In the genomic region with DNA sequence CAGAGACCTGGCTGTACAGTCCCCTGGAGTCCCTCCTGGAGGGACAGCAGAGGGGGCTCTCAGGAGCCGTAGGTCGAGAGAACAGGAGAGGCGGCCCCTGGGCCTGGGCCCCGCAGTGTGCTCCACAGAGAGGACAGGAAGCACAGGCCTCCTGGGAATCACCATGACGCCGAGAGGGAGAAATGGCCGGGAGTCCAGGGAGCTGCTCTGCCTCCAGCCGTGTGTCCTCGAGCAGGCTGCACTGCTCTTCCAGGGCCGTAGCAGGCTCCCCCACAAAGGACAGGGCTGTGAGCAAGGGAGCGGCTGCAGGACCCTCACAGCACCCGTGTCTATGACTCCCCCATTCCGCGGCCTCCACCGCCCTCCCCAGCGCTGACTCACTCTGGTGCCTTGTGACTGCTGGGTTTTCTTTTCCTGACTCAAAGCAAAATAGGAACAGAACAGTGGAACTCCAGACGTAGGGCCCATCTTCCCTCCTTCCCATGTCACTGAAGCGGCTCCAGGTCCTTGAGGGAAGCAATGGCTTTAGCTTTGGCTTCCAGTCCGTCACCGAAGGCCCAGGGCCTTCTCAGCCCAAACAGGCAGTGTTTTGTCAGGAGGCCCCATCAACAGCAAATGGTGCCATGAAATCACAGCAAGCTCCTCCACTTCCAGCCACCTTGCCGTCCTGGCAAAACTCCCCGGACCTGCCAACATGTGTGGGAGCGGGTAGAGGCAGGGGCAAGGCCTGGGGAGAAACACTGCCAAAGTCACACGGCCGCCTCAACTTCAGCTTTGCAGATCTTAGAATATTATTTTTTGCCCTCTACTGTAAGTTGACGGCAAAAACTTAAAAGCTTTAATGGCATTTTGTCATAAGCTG, we compare ENCODE assay signal across 10 cellular contexts.
A peak's percentile ranks its signal among the peaks of the same experiment; 100 is the strongest.
DNase-seq lines count a peak whose midpoint lies in the region; ATAC-seq, FAIRE-seq and TF ChIP-seq lines count a peak whose summit lies in the region.
"Had no signal": no experiment of that assay in that cellular context is flagged by ENCODE, and none has a peak within 500 bp of the region (broad histone marks: within the 10 kb centered on the region; RNA-seq: fewer than 3 reads in every experiment).

No MANE protein-coding gene starts in this region.

- TF ChIP-seq CTCF in HEK293 (tag by site-specific recombination; IDR thresholded peaks at IDR 0.05) = no peak
- TF ChIP-seq CTCF in HepG2 (CRISPR knock-in tag; IDR thresholded peaks at IDR 0.05) = no peak
- TF ChIP-seq CTCF in stomach (IDR thresholded peaks at IDR 0.05) = no peak
- no peak for TF ChIP-seq CTCF in PC-3 (conservative IDR thresholded peaks at IDR 0.05; ENCODE audit: low read depth, low read length)

- TF ChIP-seq POLR2A in HepG2 (IDR thresholded peaks at IDR 0.05; ENCODE audit: insufficient read depth in 1 of 2, low read depth in 2 of 2, low read length in 2 of 2) = no peak
- TF ChIP-seq POLR2A in stomach (IDR thresholded peaks at IDR 0.05) = no peak

- H4K20me1 ChIP-seq in HepG2 (ENCODE audit: insufficient read depth, low read length) (no peaks in the 10 kb centered on the region), PC-3 (ENCODE audit: low read length) (no peaks in the 10 kb centered on the region)

- no peak for TF ChIP-seq EP300 in HepG2 (IDR thresholded peaks at IDR 0.05; ENCODE audit: low read depth in 2 of 2, low read length in 2 of 2)
- TF ChIP-seq EP300 in HepG2 (CRISPR knock-in tag; IDR thresholded peaks at IDR 0.05; ENCODE audit: borderline replicate concordance) = no peak
- no peak for TF ChIP-seq EP300 in stomach (IDR thresholded peaks at IDR 0.05)

- CTCF ChIA-PET in HEK293 (lab: Yijun Ruan, JAX) = interaction anchor here (0.6 to 3.9 kb wide), 20 partner anchors 13 to 488 kb away, joined by 3 to 15 read pairs (median 5); no protein-coding TSS in a partner anchor
- CTCF ChIA-PET in HepG2 (lab: Yijun Ruan, JAX; ENCODE audit: low intra/inter-chr PET ratio, low total read pairs) = interaction anchor here (1.2 to 2.8 kb wide), 2 partner anchors 62 to 67 kb away, joined by 4 to 12 read pairs; no protein-coding TSS in a partner anchor
- CTCF ChIA-PET in PC-3 (lab: Charles Lee) = interaction anchor here (1.5 kb wide), 1 partner anchor 66 kb away, joined by 7 read pairs; no protein-coding TSS in a partner anchor

- TF ChIP-seq RAD21 in HepG2 (CRISPR knock-in tag; IDR thresholded peaks at IDR 0.05) = no peak

- ATAC-seq in HepG2 (no peak; the same call in 1 of the 3 replicates), GM21717 (IDR thresholded peaks at IDR 0.05; ENCODE audit: unreplicated experiment) (no peak), PC-3 (no peak)

- no peak overlapping the region for H3K4me3 ChIP-seq in HEK293 (ENCODE audit: low read depth, low read length)
- no peak overlapping the region for H3K4me3 ChIP-seq in HepG2 (replicated peaks in 1 of 3; ENCODE audit: insufficient read depth in 1 of 3, low read depth in 2 of 3, low read length in 3 of 3)
- H3K4me3 ChIP-seq in stomach = no peak overlapping the region
- no peak overlapping the region for H3K4me3 ChIP-seq in PC-3 (ENCODE audit: low read length)

- BruUV-seq in HepG2 (replicated peaks; lab: Mats Ljungman, UMichigan) = no TSS peak
- BruUV-seq in PC-3 (replicated peaks; lab: Mats Ljungman, UMichigan) = no TSS peak

- no peak for FAIRE-seq in HepG2 (lab: Jason Lieb, UNC)

- H3K9me3 ChIP-seq in HEK293 (ENCODE audit: control insufficient read depth, insufficient read depth, low read depth, low read length) (no peaks in the 10 kb centered on the region), HepG2 (ENCODE audit: low read length) (no peaks in the 10 kb centered on the region), stomach (no peaks in the 10 kb centered on the region), PC-3 (ENCODE audit: low read length) (no peaks in the 10 kb centered on the region)

- DNase-seq in caudate nucleus (lab: John Stamatoyannopoulos, UW) = peak in 29 of 61 donors; percentile 7 to 54 (median 32)
- DNase-seq in HepG2 (ENCODE audit: low spot score) = no peak
- no peak for DNase-seq in stomach
- DNase-seq in PC-3 = no peak
- DNase-seq in SKM-1 treated with dmso at 0.1 percent for 144 hours (lab: John Stamatoyannopoulos, UW; ENCODE audit: unreplicated experiment) = no peak
- no peak for DNase-seq in DMS153 treated with DMSO at 0.1 percent for 48 hours (lab: John Stamatoyannopoulos, UW; ENCODE audit: unreplicated experiment)
- DNase-seq: activated naive CD4-positive, alpha-beta T cell treated with Interleukin-2 at 50 U/mL for 16 hours; NCI-H2107 had no signal

- H3K9ac ChIP-seq in HepG2 (ENCODE audit: insufficient read depth, low read depth, low read length) = no peak overlapping the region
- no peak overlapping the region for H3K9ac ChIP-seq in PC-3 (ENCODE audit: low read length)

- H3K36me3 ChIP-seq in HEK293 (ENCODE audit: control insufficient read depth in 2 of 2, insufficient read depth in 1 of 2, low read length in 2 of 2) (no peaks in the 10 kb centered on the region), HepG2 (replicated peaks in 1 of 2; ENCODE audit: control insufficient read depth in 1 of 2, insufficient read depth in 2 of 2, low read length in 2 of 2) (peaks cover 0 to 3% of the 10 kb centered on the region in 2 experiments; a peak in 2 of 5 replicates), stomach (no peaks in the 10 kb centered on the region), PC-3 (ENCODE audit: low read depth, low read length) (no peaks in the 10 kb centered on the region)

- no peaks in the 10 kb centered on the region for H3K9me2 ChIP-seq in PC-3 (replicated peaks; ENCODE audit: low read length)

- H2AFZ ChIP-seq in HepG2 (ENCODE audit: low read length) = no peak overlapping the region
- no peak overlapping the region for H2AFZ ChIP-seq in PC-3 (ENCODE audit: low read length)

- POLR2A ChIA-PET in HEK293 (lab: Yijun Ruan, JAX) (no interaction called here), HepG2 (lab: Yijun Ruan, JAX) (no interaction called here), PC-3 (lab: Charles Lee; ENCODE audit: unreplicated experiment) (no interaction called here)

- H3K79me2 ChIP-seq in HepG2 (ENCODE audit: insufficient read depth, low read length) (peaks cover 13% of the 10 kb centered on the region), PC-3 (ENCODE audit: low read length) (no peaks in the 10 kb centered on the region)

- intact Hi-C loops in HepG2 (cut with micrococcal nuclease; ENCODE audit: unreplicated experiment) (loop anchor here (5.0 kb wide), 1 partner anchor 88 kb away; no protein-coding TSS in a partner anchor), stomach (cut with DNase I; ENCODE audit: low total_unique reads) (loop anchor here (10.0 kb wide), 1 partner anchor 270 kb away; no protein-coding TSS in a partner anchor), PC-3 (cut with micrococcal nuclease) (loop anchor here (5.0 to 10.0 kb wide), 5 partner anchors 63 to 350 kb away; a partner anchor contains a TSS)

- 99% methylated on average over 13 of the region's 26 CpGs for WGBS in HepG2 (ENCODE audit: low lambda C conversion rate)
- WGBS in stomach, 5 donors = 78 to 91% (median 87%) methylated on average over 21 to 26 of the region's 26 CpGs

- in situ Hi-C loops in HepG2 (cut with HindIII; ENCODE audit: extremely low pct_ligation_motif_present, low pct_unique_long_range_greater_than_20kb) = no loop called here

- no peaks in the 10 kb centered on the region for H3K27me3 ChIP-seq in HepG2 (ENCODE audit: control insufficient read depth in 1 of 2, insufficient read depth in 2 of 2, low read length in 2 of 2)
- H3K27me3 ChIP-seq in stomach = no peaks in the 10 kb centered on the region
- H3K27me3 ChIP-seq in PC-3 (ENCODE audit: low read length) = no peaks in the 10 kb centered on the region

- H3K27ac ChIP-seq in HEK293 (ENCODE audit: extremely low read depth, low read depth, low read length) (no peak overlapping the region), caudate nucleus (ENCODE audit: low read depth, low read length) (peak overlapping the region; percentile 68), HepG2 (ENCODE audit: extremely low read length, insufficient read depth, low read length) (no peak overlapping the region), stomach (peak overlapping the region; percentile 13 to 71 (median 54)), PC-3 (ENCODE audit: low read length) (no peak overlapping the region)

- no peaks in the 10 kb centered on the region for H3K4me1 ChIP-seq in HEK293 (ENCODE audit: control insufficient read depth, insufficient read depth, low read length)
- H3K4me1 ChIP-seq in HepG2 (ENCODE audit: insufficient read depth, low read length) = no peaks in the 10 kb centered on the region
- H3K4me1 ChIP-seq in stomach = peaks cover 0 to 34% (median 8%) of the 10 kb centered on the region in 4 donors
- peaks cover 20% of the 10 kb centered on the region for H3K4me1 ChIP-seq in PC-3 (ENCODE audit: insufficient read depth, low read length)

- no peak overlapping the region for H3K4me2 ChIP-seq in HepG2 (ENCODE audit: low read depth, low read length)
- no peak overlapping the region for H3K4me2 ChIP-seq in PC-3 (ENCODE audit: low read length)

- H3F3A ChIP-seq in PC-3 (ENCODE audit: low read length, unreplicated experiment) = no peaks in the 10 kb centered on the region

TF ChIP-seq in HEK293, 187 proteins besides CTCF, POLR2A, EP300 and RAD21:
- TF ChIP-seq ZNF621 (tag by site-specific recombination; IDR thresholded peaks at IDR 0.05) (no peak), ZIC2 (tag by site-specific recombination; IDR thresholded peaks at IDR 0.05) (peak; percentile 49)

TF ChIP-seq in HepG2, 621 proteins besides CTCF, POLR2A, EP300 and RAD21:
- TF ChIP-seq ZNF577 (CRISPR knock-in tag; IDR thresholded peaks at IDR 0.05; ENCODE audit: borderline replicate concordance, low read depth) (no peak), AGO2 (optimal IDR thresholded peaks at IDR 0.05; ENCODE audit: low read depth, low read length) (peak; percentile 23), RBM22 (optimal IDR thresholded peaks at IDR 0.05; ENCODE audit: low read length) (peak; percentile 11)
TF ChIP-seq in HepG2: peak in this region for 2.

Comparison
In these comparisons a context has a peak if more than half of its experiments do, and no peak if none do; other contexts are left out.
1. H3K27ac ChIP-seq: peak in caudate nucleus (single experiment) and stomach (5 of 5); none in HEK293 (single experiment), HepG2 (single experiment) and PC-3 (single experiment).